ENCODE assay signal across 9 cellular contexts in genomic region chr2:241223211-241224067, GRCh38. TPM values are rescaled to one million over a fixed set of nuclear protein-coding genes. Genes with fewer than 3 reads are reported as not detected.
DNase-seq lines count a peak whose midpoint lies in the region; ATAC-seq, FAIRE-seq and TF ChIP-seq lines count a peak whose summit lies in the region.
"Had no signal": no experiment of that assay in that cellular context is flagged by ENCODE, and none has a peak within 500 bp of the region (broad histone marks: within the 10 kb centered on the region; RNA-seq: fewer than 3 reads in every experiment).

No MANE protein-coding gene starts in this region.

- H3K36me3 ChIP-seq in kidney (ENCODE audit: control insufficient read depth in 1 of 2, insufficient read depth in 2 of 2, low read length in 2 of 2): peaks cover 16 to 17% of the 10 kb centered on the region in 2 donors

- H3K4me1 Mint-ChIP-seq in activated T-cell treated with anti-CD3 and anti-CD28 coated beads, Interleukin-2, amount 50 U/mL, for 72 hours (ENCODE audit: low read depth): peaks cover 23% of the 10 kb centered on the region

- H3K27ac Mint-ChIP-seq in activated T-cell treated with anti-CD3 and anti-CD28 coated beads, Interleukin-2, amount 50 U/mL, for 72 hours: no peak overlapping the region

- peaks cover 3 to 5% of the 10 kb centered on the region in 2 donors for H3K36me3 Mint-ChIP-seq in activated T-cell treated with anti-CD3 and anti-CD28 coated beads, Interleukin-2, amount 50 U/mL, for 72 hours (ENCODE audit: insufficient read depth in 2 of 2)

- ATAC-seq in activated T-cell treated with anti-CD3 and anti-CD28 coated beads, Interleukin-2, amount 50 U/mL, for 72 hours (replicated peaks in 1 of 2): peak; percentile 25 to 32
- no peak for ATAC-seq in GM19035 (IDR thresholded peaks at IDR 0.05; ENCODE audit: unreplicated experiment)

- no peak overlapping the region for H3K4me3 ChIP-seq in kidney (ENCODE audit: low read length in 2 of 2)

- no peak for TF ChIP-seq CTCF in kidney (IDR thresholded peaks at IDR 0.05; ENCODE audit: borderline replicate concordance, extremely low read depth, insufficient read depth)

- H3K9ac ChIP-seq in kidney (ENCODE audit: low read length in 2 of 2): no peak overlapping the region

- no peak overlapping the region for H3K4me3 Mint-ChIP-seq in activated T-cell treated with anti-CD3 and anti-CD28 coated beads, Interleukin-2, amount 50 U/mL, for 72 hours

- intact Hi-C loops in kidney (cut with DNase I): no loop called here

- DNase-seq in activated T-cell treated with anti-CD3 and anti-CD28 coated beads, Interleukin-2, amount 50 U/mL, for 72 hours: no peak
- no peak for DNase-seq in activated T-cell treated with anti-CD3 and anti-CD28 coated beads, Interleukin-2, amount 50 U/mL, for 48 hours
- DNase-seq in kidney (peak; percentile 68), islet precursor cell (no peak), NK-92 (lab: John Stamatoyannopoulos, UW; ENCODE audit: unreplicated experiment) (no peak)
- DNase-seq: effector CD4-positive, alpha-beta T cell had no signal

- H3K4me1 ChIP-seq in kidney (ENCODE audit: control insufficient read depth in 1 of 2, insufficient read depth in 1 of 2, low read depth in 1 of 2, low read length in 2 of 2): no peaks in the 10 kb centered on the region

- peaks cover 18% of the 10 kb centered on the region for H3K27me3 Mint-ChIP-seq in activated T-cell treated with anti-CD3 and anti-CD28 coated beads, Interleukin-2, amount 50 U/mL, for 72 hours (ENCODE audit: low read depth)

- H3K9me3 Mint-ChIP-seq in activated T-cell treated with anti-CD3 and anti-CD28 coated beads, Interleukin-2, amount 50 U/mL, for 72 hours: no peaks in the 10 kb centered on the region

- H3K27ac ChIP-seq in angular gyrus (ENCODE audit: low read depth, low read length) (peak overlapping the region; percentile 89), kidney (ENCODE audit: low read depth in 2 of 2, low read length in 2 of 2) (no peak overlapping the region), temporal lobe (ENCODE audit: low read depth, low read length) (peak overlapping the region; percentile 97)

- H3K9me3 ChIP-seq in kidney (ENCODE audit: control insufficient read depth in 1 of 2, low read length in 2 of 2): no peaks in the 10 kb centered on the region

- no peak for FAIRE-seq in kidney (lab: Jason Lieb, UNC)

RNA-seq across cellular contexts. Expression of gene ANO7, which starts 35.0 kb away (rescaled TPM):
- total RNA-seq in activated T-cell treated with anti-CD3 and anti-CD28 coated beads, Interleukin-2, amount 50 U/mL, for 72 hours: under 1 TPM; 0.72 to 0.90 TPM
- total RNA-seq in kidney (1.9 TPM), temporal lobe (0.25 TPM)
- polyA plus RNA-seq in kidney (ENCODE audit: insufficient read depth, low read depth, low replicate concordance): 1.1 TPM

Comparison
In these comparisons a context has a peak if more than half of its experiments do, and no peak if none do; other contexts are left out.
1. H3K27ac ChIP-seq: peak in angular gyrus (single experiment) and temporal lobe (single experiment); none in kidney (0 of 2).